In genomic region chr9:122213589-122214413, GRCh38 we compare ENCODE assay signal across 8 cellular contexts. TPM values are rescaled to one million over a fixed set of nuclear protein-coding genes. Genes with fewer than 3 reads are reported as not detected.
DNase-seq lines count a peak whose midpoint lies in the region; ATAC-seq and TF ChIP-seq lines count a peak whose summit lies in the region.

No MANE protein-coding gene starts in this region.

- no peaks in the 10 kb centered on the region for H3K9me3 ChIP-seq in Caco-2
- no peaks in the 10 kb centered on the region for H3K9me3 ChIP-seq in esophagus muscularis mucosa
- H3K9me3 ChIP-seq in osteoblast (ENCODE audit: low read depth, low read length): no peaks in the 10 kb centered on the region

- TF ChIP-seq CTCF in Caco-2 (IDR thresholded peaks at IDR 0.05; ENCODE audit: insufficient read depth in 1 of 2, low read depth in 1 of 2, low read length in 1 of 2, severe bottlenecking in 1 of 2, unreplicated experiment in 1 of 2): no peak
- no peak for TF ChIP-seq CTCF in esophagus muscularis mucosa (IDR thresholded peaks at IDR 0.05)
- no peak for TF ChIP-seq CTCF in osteoblast (IDR thresholded peaks at IDR 0.05; ENCODE audit: extremely low read depth, low read depth, low read length)

- H3K27ac ChIP-seq in esophagus muscularis mucosa (replicated peaks in 1 of 4): no peak overlapping the region
- no peak overlapping the region for H3K27ac ChIP-seq in osteoblast (ENCODE audit: low read depth, low read length)
- no peak overlapping the region for H3K27ac ChIP-seq in urinary bladder (ENCODE audit: low read depth)

- no peak for TF ChIP-seq POLR2A in esophagus muscularis mucosa (IDR thresholded peaks at IDR 0.05; ENCODE audit: low read depth)

- DNase-seq in Caco-2: peak; percentile 97
- peak; percentile 95 for DNase-seq in NCI-H2196 (lab: John Stamatoyannopoulos, UW; ENCODE audit: unreplicated experiment)
- DNase-seq in activated CD4-positive, alpha-beta memory T cell treated with anti-CD3 and anti-CD28 coated beads, Interleukin-2, amount 10 ng/mL, durations not matched to agents 7 days and 5 days: peak; percentile 63
- DNase-seq in esophagus muscularis mucosa (ENCODE audit: extremely low spot score): no peak
- peak; percentile 77 for DNase-seq in osteoblast (ENCODE audit: insufficient read length, low spot score, missing footprints)
- DNase-seq in G401 (ENCODE audit: low spot score): no peak

- H3K27me3 ChIP-seq in Caco-2 (replicated peaks; ENCODE audit: control insufficient read depth, insufficient read depth, low read length) (no peaks in the 10 kb centered on the region), esophagus muscularis mucosa (peaks cover 4 to 92% (median 54%) of the 10 kb centered on the region in 4 donors), osteoblast (ENCODE audit: insufficient read depth, low read length) (peaks cover 77% of the 10 kb centered on the region)

- TF ChIP-seq EP300 in esophagus muscularis mucosa (IDR thresholded peaks at IDR 0.05): no peak

- peak overlapping the region; percentile 78 for H3K4me3 Mint-ChIP-seq in Caco-2 (ENCODE audit: unreplicated experiment)
- H3K4me3 Mint-ChIP-seq in activated CD4-positive, alpha-beta memory T cell treated with anti-CD3 and anti-CD28 coated beads, Interleukin-2, amount 10 ng/mL, durations not matched to agents 7 days and 5 days: peak overlapping the region; percentile 41

- intact Hi-C loops in Caco-2 (cut with micrococcal nuclease; ENCODE audit: unreplicated experiment): loop anchor here (1.0 to 2.0 kb wide), 4 partner anchors 17 to 55 kb away; partner anchors contain the start of genes MORN5, MRRF, NDUFA8 and RBM18
- intact Hi-C loops in esophagus muscularis mucosa (cut with DNase I): no loop called here

- H3K4me3 ChIP-seq in Caco-2 (ENCODE audit: low read depth, low read length) (peak overlapping the region; percentile 72), esophagus muscularis mucosa (peak overlapping the region; percentile 44 to 56 (median 48)), osteoblast (ENCODE audit: insufficient read depth, low read length) (peak overlapping the region; percentile 42), urinary bladder (ENCODE audit: low read depth, low read length) (peak overlapping the region; percentile 11)

- H3K4me1 Mint-ChIP-seq in Caco-2 (ENCODE audit: low read depth, unreplicated experiment): peaks cover 7% of the 10 kb centered on the region
- H3K4me1 Mint-ChIP-seq in activated CD4-positive, alpha-beta memory T cell treated with anti-CD3 and anti-CD28 coated beads, Interleukin-2, amount 10 ng/mL, durations not matched to agents 7 days and 5 days: peaks cover 19% of the 10 kb centered on the region

- WGBS in esophagus muscularis mucosa: 3% methylated on average over 17 of the region's 93 CpGs
- WGBS in urinary bladder: 8% methylated on average over 93 of the region's 93 CpGs

- no peaks in the 10 kb centered on the region for H3K9me3 Mint-ChIP-seq in Caco-2 (ENCODE audit: unreplicated experiment)
- H3K9me3 Mint-ChIP-seq in activated CD4-positive, alpha-beta memory T cell treated with anti-CD3 and anti-CD28 coated beads, Interleukin-2, amount 10 ng/mL, durations not matched to agents 7 days and 5 days: no peaks in the 10 kb centered on the region

- peaks cover 3% of the 10 kb centered on the region for H3K27me3 Mint-ChIP-seq in Caco-2 (ENCODE audit: insufficient read depth, unreplicated experiment)
- peaks cover 74% of the 10 kb centered on the region for H3K27me3 Mint-ChIP-seq in activated CD4-positive, alpha-beta memory T cell treated with anti-CD3 and anti-CD28 coated beads, Interleukin-2, amount 10 ng/mL, durations not matched to agents 7 days and 5 days

- CTCF ChIA-PET in Caco-2 (lab: Charles Lee): interaction anchor here (0.9 to 1.4 kb wide), 9 partner anchors 22 to 114 kb away, joined by 3 to 8 read pairs (median 5); partner anchors contain the start of genes MRRF and RBM18
- CTCF ChIA-PET in activated CD4-positive, alpha-beta memory T cell treated with anti-CD3 and anti-CD28 coated beads, Interleukin-2, amount 10 ng/mL, durations not matched to agents 7 days and 5 days (lab: Charles Lee): interaction anchor here (0.8 kb wide), 2 partner anchors 55 to 115 kb away, joined by 3 read pairs; no protein-coding TSS in a partner anchor

- in situ Hi-C loops in G401 (cut with HindIII; ENCODE audit: low sequenced_read_pairs): no loop called here

- peak; percentile 61 for ATAC-seq in HG02678 (IDR thresholded peaks at IDR 0.05; ENCODE audit: unreplicated experiment)

- H3K4me1 ChIP-seq in Caco-2: peaks cover 10% of the 10 kb centered on the region; the same call in 1 of the 2 replicates
- H3K4me1 ChIP-seq in esophagus muscularis mucosa: peaks cover 13 to 24% (median 20%) of the 10 kb centered on the region in 4 donors
- H3K4me1 ChIP-seq in osteoblast (ENCODE audit: insufficient read depth, low read length): peaks cover 7% of the 10 kb centered on the region
- H3K4me1 ChIP-seq in urinary bladder (ENCODE audit: insufficient read depth): no peaks in the 10 kb centered on the region

- no peaks in the 10 kb centered on the region; the same call in 1 of the 2 replicates for H3K36me3 ChIP-seq in Caco-2 (ENCODE audit: control insufficient read depth, insufficient read depth, low read length)
- H3K36me3 ChIP-seq in esophagus muscularis mucosa: no peaks in the 10 kb centered on the region
- H3K36me3 ChIP-seq in osteoblast (ENCODE audit: insufficient read depth, low read length): no peaks in the 10 kb centered on the region
- H3K36me3 ChIP-seq in urinary bladder (ENCODE audit: insufficient read depth): no peaks in the 10 kb centered on the region

- no peak overlapping the region for H2AFZ ChIP-seq in osteoblast (ENCODE audit: low read length)

- H3K79me2 ChIP-seq in osteoblast (ENCODE audit: insufficient read depth, low read length): no peaks in the 10 kb centered on the region

- H3K27ac Mint-ChIP-seq in Caco-2 (ENCODE audit: unreplicated experiment): peak overlapping the region; percentile 49
- no peak overlapping the region for H3K27ac Mint-ChIP-seq in activated CD4-positive, alpha-beta memory T cell treated with anti-CD3 and anti-CD28 coated beads, Interleukin-2, amount 10 ng/mL, durations not matched to agents 7 days and 5 days

- H3K36me3 Mint-ChIP-seq in Caco-2 (ENCODE audit: insufficient read depth, unreplicated experiment): no peaks in the 10 kb centered on the region
- no peaks in the 10 kb centered on the region for H3K36me3 Mint-ChIP-seq in activated CD4-positive, alpha-beta memory T cell treated with anti-CD3 and anti-CD28 coated beads, Interleukin-2, amount 10 ng/mL, durations not matched to agents 7 days and 5 days (ENCODE audit: low read depth)

- POLR2A ChIA-PET in Caco-2 (lab: Charles Lee): interaction anchor here (0.6 to 1.5 kb wide), 2 partner anchors 15 to 51 kb away, joined by 4 to 24 read pairs; partner anchors contain the start of genes MRRF and RBM18
- POLR2A ChIA-PET in activated CD4-positive, alpha-beta memory T cell treated with anti-CD3 and anti-CD28 coated beads, Interleukin-2, amount 10 ng/mL, durations not matched to agents 7 days and 5 days (lab: Charles Lee): no interaction called here

- no TSS peak for BruUV-seq in Caco-2 (replicated peaks; lab: Mats Ljungman, UMichigan)

- peak overlapping the region; percentile 48 for H3K4me2 ChIP-seq in osteoblast (ENCODE audit: insufficient read depth, low read length)

- no peaks in the 10 kb centered on the region for H4K20me1 ChIP-seq in osteoblast (ENCODE audit: insufficient read depth, low read length)

RNA-seq across cellular contexts. Expression of gene LHX6, which starts 15.0 kb away (rescaled TPM):
- 6.1 and 7.6 TPM in 2 replicates for total RNA-seq in Caco-2 (2022)
- not detected for total RNA-seq in activated CD4-positive, alpha-beta memory T cell treated with anti-CD3 and anti-CD28 coated beads, Interleukin-2, amount 10 ng/mL, durations not matched to agents 7 days and 5 days
- total RNA-seq in esophagus muscularis mucosa: 10 to 100 TPM in 2 of 4 donors, 1 to 10 TPM in 2; 2.1 to 16.8 (median 7.1) TPM
- not detected in 2 replicates for total RNA-seq in osteoblast
- total RNA-seq in urinary bladder: 2.2 TPM
- polyA plus RNA-seq in urinary bladder: 6.8 TPM
- 23.9 and 34.8 TPM in 2 replicates for total RNA-seq in G401 (2014; rRNA removed; shearing (Covaris generic))

RNA-seq across cellular contexts. Expression of gene RBM18, which starts 50.8 kb away (rescaled TPM):
- total RNA-seq in Caco-2 (2022) (20.6 and 23.1 TPM in 2 replicates), esophagus muscularis mucosa (10 to 100 TPM; 10.1 to 14.6 (median 13.3) TPM), osteoblast (10.0 and 10.9 TPM in 2 replicates), urinary bladder (19.1 TPM)
- total RNA-seq in activated CD4-positive, alpha-beta memory T cell treated with anti-CD3 and anti-CD28 coated beads, Interleukin-2, amount 10 ng/mL, durations not matched to agents 7 days and 5 days: 10 to 100 TPM; 21.6 to 25.6 TPM
- polyA plus RNA-seq in urinary bladder: 14.4 TPM
- 15.7 and 22.4 TPM in 2 replicates for total RNA-seq in G401 (2014; rRNA removed; shearing (Covaris generic))

RNA-seq across cellular contexts. Expression of gene MRRF, which starts 50.9 kb away (rescaled TPM):
- total RNA-seq in Caco-2 (2022) (61.7 and 64.6 TPM in 2 replicates), esophagus muscularis mucosa (10 to 100 TPM; 20.5 to 29.2 (median 28.5) TPM), osteoblast (35.8 and 41.5 TPM in 2 replicates), urinary bladder (42.0 TPM)
- total RNA-seq in activated CD4-positive, alpha-beta memory T cell treated with anti-CD3 and anti-CD28 coated beads, Interleukin-2, amount 10 ng/mL, durations not matched to agents 7 days and 5 days: 10 to 100 TPM; 27.0 to 29.2 TPM
- 22.7 TPM for polyA plus RNA-seq in urinary bladder
- 36.3 and 88.6 TPM in 2 replicates for total RNA-seq in G401 (2014; rRNA removed; shearing (Covaris generic))

RNA-seq across cellular contexts. Expression of gene MORN5, which starts 54.1 kb away (rescaled TPM):
- total RNA-seq in Caco-2 (2022) (not detected in 2 replicates), esophagus muscularis mucosa (1 to 10 TPM in 2 of 4 donors, not detected in 2; 3.9 to 5.8 TPM), osteoblast (0.36 TPM in 1 of 2 replicates, not detected in the other), urinary bladder (8.4 TPM)
- not detected for total RNA-seq in activated CD4-positive, alpha-beta memory T cell treated with anti-CD3 and anti-CD28 coated beads, Interleukin-2, amount 10 ng/mL, durations not matched to agents 7 days and 5 days
- 22.9 TPM for polyA plus RNA-seq in urinary bladder
- not detected in 2 replicates for total RNA-seq in G401 (2014; rRNA removed; shearing (Covaris generic))

RNA-seq across cellular contexts. Expression of gene NDUFA8, which starts 54.2 kb away (rescaled TPM):
- total RNA-seq in Caco-2 (2022) (58.0 and 63.5 TPM in 2 replicates), esophagus muscularis mucosa (10 to 100 TPM; 55.7 to 83.3 (median 76.1) TPM), osteoblast (17.0 and 18.3 TPM in 2 replicates), urinary bladder (24.7 TPM)
- total RNA-seq in activated CD4-positive, alpha-beta memory T cell treated with anti-CD3 and anti-CD28 coated beads, Interleukin-2, amount 10 ng/mL, durations not matched to agents 7 days and 5 days: 10 to 100 TPM; 36.1 to 37.0 TPM
- 107 TPM for polyA plus RNA-seq in urinary bladder
- total RNA-seq in G401 (2014; rRNA removed; shearing (Covaris generic)): 76.1 and 107 TPM in 2 replicates

Comparison
In these comparisons a context has a peak if more than half of its experiments do, and no peak if none do; other contexts are left out.
1. DNase-seq: peak in Caco-2 (2 of 2), NCI-H2196 (single experiment), activated CD4-positive, alpha-beta memory T cell treated with anti-CD3 and anti-CD28 coated beads, Interleukin-2, amount 10 ng/mL, durations not matched to agents 7 days and 5 days (single experiment) and osteoblast (single experiment); none in esophagus muscularis mucosa (single experiment) and G401 (single experiment).
2. H3K4me3 ChIP-seq: peak in every context shown above with its lines; median percentile 72 in Caco-2; 48 in esophagus muscularis mucosa; 42 in osteoblast; 11 in urinary bladder.